7 cellular contexts compared by ENCODE assay signal in the genomic region with DNA sequence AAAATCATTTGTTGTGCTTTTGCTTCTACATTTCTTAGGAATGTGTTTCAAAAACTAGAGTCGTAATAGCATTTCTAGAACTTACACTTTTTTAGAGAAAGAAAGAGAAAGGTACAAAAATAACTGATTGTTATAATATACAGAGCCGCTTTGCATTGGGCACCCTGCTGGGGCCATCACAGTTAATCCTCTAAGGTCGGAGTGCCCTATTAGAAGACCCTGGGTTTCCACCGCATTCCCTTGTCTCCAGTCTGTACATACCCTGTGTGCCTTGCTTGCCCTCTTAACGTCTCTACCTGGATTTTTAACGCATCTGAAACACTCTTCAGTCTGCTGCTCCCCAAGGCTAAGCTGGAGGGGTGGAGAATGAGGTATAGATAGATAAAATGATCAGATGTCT. TPM values are rescaled to one million over a fixed set of nuclear protein-coding genes. Genes with fewer than 3 reads are reported as not detected.
A peak's percentile ranks its signal among the peaks of the same experiment; 100 is the strongest.
DNase-seq lines count a peak whose midpoint lies in the region; ATAC-seq lines count a peak whose summit lies in the region.
"Had no signal": no experiment of that assay in that cellular context is flagged by ENCODE, and none has a peak within 500 bp of the region (broad histone marks: within the 10 kb centered on the region; RNA-seq: fewer than 3 reads in every experiment).

No MANE protein-coding gene starts in this region.

- no peak overlapping the region for H3K27ac ChIP-seq in CD4-positive, CD25-positive, alpha-beta regulatory T cell (ENCODE audit: insufficient read depth, low read length, poor library complexity, severe bottlenecking)
- H3K27ac ChIP-seq in iPS-20b (ENCODE audit: low read length): no peak overlapping the region

- peak overlapping the region; percentile 92; the same call in 1 of the 2 replicates for H3K9ac ChIP-seq in iPS-20b (ENCODE audit: low read depth, low read length)

- no peaks in the 10 kb centered on the region for H3K27me3 Mint-ChIP-seq in CD4-positive, CD25-positive, alpha-beta regulatory T cell

- DNase-seq in CD4-positive, CD25-positive, alpha-beta regulatory T cell: no peak
- DNase-seq in NCI-H748 treated with DMSO at 0.1 percent for 48 hours (lab: John Stamatoyannopoulos, UW): peak; percentile 41
- DNase-seq in NCI-H2107 treated with DMSO at 0.1 percent for 48 hours (lab: John Stamatoyannopoulos, UW; ENCODE audit: unreplicated experiment): no peak
- DNase-seq: stimulated activated CD4-positive, alpha-beta T cell treated with anti-CD3 and anti-CD28 coated beads, Interleukin-15, amount 100 ng/mL, for 24 hours had no signal

- H3K9me3 ChIP-seq in CD4-positive, CD25-positive, alpha-beta regulatory T cell (ENCODE audit: control insufficient read depth in 2 of 2, low read length in 2 of 2): no peaks in the 10 kb centered on the region
- no peaks in the 10 kb centered on the region for H3K9me3 ChIP-seq in iPS-20b (ENCODE audit: insufficient read depth, low read depth, low read length)

- H3K36me3 ChIP-seq in CD4-positive, CD25-positive, alpha-beta regulatory T cell (ENCODE audit: control insufficient read depth, insufficient read depth, low read length): peaks cover 4% of the 10 kb centered on the region
- peaks cover 33% of the 10 kb centered on the region for H3K36me3 ChIP-seq in iPS-20b (ENCODE audit: insufficient read depth, low read depth, low read length)

- no peaks in the 10 kb centered on the region for H3K9me3 Mint-ChIP-seq in CD4-positive, CD25-positive, alpha-beta regulatory T cell

- peaks cover 0 to 16% (median 7%) of the 10 kb centered on the region in 4 donors for H3K4me1 Mint-ChIP-seq in CD4-positive, CD25-positive, alpha-beta regulatory T cell

- peak overlapping the region; percentile 66 to 87 (median 76) for H3K4me3 Mint-ChIP-seq in CD4-positive, CD25-positive, alpha-beta regulatory T cell

- no peaks in the 10 kb centered on the region for H3K27me3 ChIP-seq in CD4-positive, CD25-positive, alpha-beta regulatory T cell (ENCODE audit: control insufficient read depth, insufficient read depth, low read length)
- peaks cover 12% of the 10 kb centered on the region; the same call in 1 of the 2 replicates for H3K27me3 ChIP-seq in iPS-20b (ENCODE audit: insufficient read depth, low read length)

- H3K4me1 ChIP-seq in CD4-positive, CD25-positive, alpha-beta regulatory T cell (ENCODE audit: control insufficient read depth, insufficient read depth, low read length, poor library complexity, severe bottlenecking): peaks cover 5% of the 10 kb centered on the region
- peaks cover 3% of the 10 kb centered on the region; the same call in 1 of the 2 replicates for H3K4me1 ChIP-seq in iPS-20b (ENCODE audit: insufficient read depth, low read length)

- peak overlapping the region in 2 of 3 donors; percentile 66 to 72 for H3K27ac Mint-ChIP-seq in CD4-positive, CD25-positive, alpha-beta regulatory T cell

- ATAC-seq in CD4-positive, CD25-positive, alpha-beta regulatory T cell (ENCODE audit: low read depth in 2 of 2): no peak
- no peak for ATAC-seq in esophagus mucosa
- no peak for ATAC-seq in GM18868 (IDR thresholded peaks at IDR 0.05; ENCODE audit: unreplicated experiment)

- H3K36me3 Mint-ChIP-seq in CD4-positive, CD25-positive, alpha-beta regulatory T cell: peaks cover 5% of the 10 kb centered on the region

- no peak overlapping the region for H3K4me3 ChIP-seq in CD4-positive, CD25-positive, alpha-beta regulatory T cell (ENCODE audit: low read depth, low read length)
- peak overlapping the region; percentile 79 for H3K4me3 ChIP-seq in iPS-20b (ENCODE audit: low read length)

RNA-seq across cellular contexts. Expression of gene MARVELD2, which starts 1.3 kb away (rescaled TPM):
- 0.52 TPM for total RNA-seq in CD4-positive, CD25-positive, alpha-beta regulatory T cell
- polyA plus RNA-seq in CD4-positive, CD25-positive, alpha-beta regulatory T cell: 1 to 10 TPM in 1 of 4 donors, under 1 TPM in 3; 0.07 to 1.4 (median 0.90) TPM
- total RNA-seq in esophagus mucosa: 25.7 TPM

RNA-seq across cellular contexts. Expression of gene RAD17, which starts 46.6 kb away (rescaled TPM):
- total RNA-seq in CD4-positive, CD25-positive, alpha-beta regulatory T cell: 23.3 TPM
- 10 to 100 TPM; 16.5 to 23.2 (median 18.9) TPM for polyA plus RNA-seq in CD4-positive, CD25-positive, alpha-beta regulatory T cell
- 14.0 TPM for total RNA-seq in esophagus mucosa

RNA-seq across cellular contexts. Expression of gene AK6, which starts 46.9 kb away (rescaled TPM):
- total RNA-seq in CD4-positive, CD25-positive, alpha-beta regulatory T cell: 9.8 TPM
- 10 to 100 TPM; 62.2 to 98.1 (median 82.7) TPM for polyA plus RNA-seq in CD4-positive, CD25-positive, alpha-beta regulatory T cell
- total RNA-seq in esophagus mucosa: 15.6 TPM

RNA-seq across cellular contexts. Expression of gene TAF9, which starts 46.9 kb away (rescaled TPM):
- 47.7 TPM for total RNA-seq in CD4-positive, CD25-positive, alpha-beta regulatory T cell
- 100 to 1,000 TPM; 136 to 163 (median 145) TPM for polyA plus RNA-seq in CD4-positive, CD25-positive, alpha-beta regulatory T cell
- total RNA-seq in esophagus mucosa: 49.7 TPM

Comparison
In these comparisons a context has a peak if more than half of its experiments do, and no peak if none do; other contexts are left out.
1. RNA of gene MARVELD2, which starts 1.3 kb away (total RNA-seq): 25.7 TPM in esophagus mucosa (single experiment); 0.52 TPM in CD4-positive, CD25-positive, alpha-beta regulatory T cell (single experiment); every median in the first group is over 10 times any median in the second.